8 cellular contexts compared by ENCODE assay signal in genomic region chr16:70428178-70428998, GRCh38. TPM values are rescaled to one million over a fixed set of nuclear protein-coding genes. Genes with fewer than 3 reads are reported as not detected.
A peak's percentile ranks its signal among the peaks of the same experiment; 100 is the strongest.
DNase-seq lines count a peak whose midpoint lies in the region; ATAC-seq and TF ChIP-seq lines count a peak whose summit lies in the region.

No MANE protein-coding gene starts in this region.

- no peak overlapping the region for H3K4me3 ChIP-seq in astrocyte of the spinal cord (ENCODE audit: low read depth, low read length)
- H3K4me3 ChIP-seq in iPS DF 6.9 (ENCODE audit: low read length): no peak overlapping the region

- in situ Hi-C loops in astrocyte of the spinal cord (cut with HindIII; ENCODE audit: low sequenced_read_pairs): no loop called here

- H3K4me1 ChIP-seq in iPS DF 6.9 (ENCODE audit: control insufficient read depth, insufficient read depth, low read length): peaks cover 15% of the 10 kb centered on the region; the same call in 1 of the 2 replicates

- intact Hi-C loops in sciatic nerve (cut with DNase I): no loop called here

- no peaks in the 10 kb centered on the region for H3K27me3 ChIP-seq in iPS DF 6.9 (ENCODE audit: control insufficient read depth, insufficient read depth, low read length)

- H3K36me3 ChIP-seq in iPS DF 6.9 (ENCODE audit: control insufficient read depth, insufficient read depth, low read length): no peaks in the 10 kb centered on the region

- TF ChIP-seq POLR2A in Raji (IDR thresholded peaks at IDR 0.05; ENCODE audit: insufficient read depth, low read depth, low read length): peak; percentile 38; the same call in 1 of the 2 replicates

- TF ChIP-seq CTCF in astrocyte of the spinal cord (IDR thresholded peaks at IDR 0.05; ENCODE audit: low read depth, low read length): no peak

- DNase-seq in NCI-H510A treated with DMSO at 0.1 percent for 48 hours (lab: John Stamatoyannopoulos, UW): peak; percentile 49
- no peak for DNase-seq in NCI-H510A (lab: John Stamatoyannopoulos, UW)
- DNase-seq in astrocyte of the spinal cord (ENCODE audit: low read depth, low spot score): peak; percentile 94
- DNase-seq in iPS DF 6.9 (ENCODE audit: low read depth, low spot score): no peak
- DNase-seq in sciatic nerve (ENCODE audit: low spot score): peak; percentile 88

- no CpG with 5 or more reads among the region's 9 CpGs for WGBS in iPS DF 6.9 (ENCODE audit: insufficient coverage, insufficient read length)

- ATAC-seq in HG03442 (IDR thresholded peaks at IDR 0.05; ENCODE audit: unreplicated experiment): peak; percentile 25
- ATAC-seq in sciatic nerve: peak; percentile 81
- no peak for ATAC-seq in GM21360 (IDR thresholded peaks at IDR 0.05; ENCODE audit: unreplicated experiment)

- H3K9me3 ChIP-seq in iPS DF 6.9 (ENCODE audit: control insufficient read depth, insufficient read depth, low read length): no peaks in the 10 kb centered on the region

- H3K27ac ChIP-seq in iPS DF 6.9 (ENCODE audit: low read length): peak overlapping the region; percentile 32

RNA-seq across cellular contexts. Expression of gene ST3GAL2, which starts 10.5 kb away (rescaled TPM):
- 31.1 TPM for total RNA-seq in sciatic nerve

RNA-seq across cellular contexts. Expression of gene FCSK, which starts 26.0 kb away (rescaled TPM):
- 19.7 TPM for total RNA-seq in sciatic nerve

Comparison
In these comparisons a context has a peak if more than half of its experiments do, and no peak if none do; other contexts are left out.
1. DNase-seq: peak in NCI-H510A treated with DMSO at 0.1 percent for 48 hours (single experiment), astrocyte of the spinal cord (single experiment) and sciatic nerve (single experiment); none in NCI-H510A (single experiment) and iPS DF 6.9 (single experiment).